ENCODE assay signal across 9 cellular contexts in the genomic region with DNA sequence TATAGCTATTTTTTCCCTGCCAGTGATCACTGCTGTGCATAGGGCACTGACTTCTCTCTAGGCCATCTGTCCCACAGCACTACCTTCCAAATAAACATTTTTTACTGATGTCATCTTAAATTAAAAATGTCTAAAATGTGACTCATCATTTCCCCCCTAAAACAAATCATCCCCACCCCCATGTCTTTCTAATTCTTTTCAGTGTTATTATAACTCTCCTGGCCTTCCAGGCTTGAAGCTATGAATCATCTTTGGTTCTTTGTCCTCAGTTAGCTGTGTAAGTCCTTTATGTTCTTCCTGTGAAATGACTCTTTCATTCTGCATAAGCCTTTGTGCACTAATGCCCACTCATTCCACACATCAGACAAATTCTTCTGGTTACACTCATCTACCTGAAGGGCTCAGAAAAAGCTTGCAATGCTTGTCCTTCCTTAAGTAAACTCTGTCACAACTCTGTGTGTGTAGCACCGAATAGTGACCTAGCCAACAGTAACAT.
DNase-seq lines count a peak whose midpoint lies in the region; ATAC-seq and TF ChIP-seq lines count a peak whose summit lies in the region.
"Had no signal": no experiment of that assay in that cellular context is flagged by ENCODE, and none has a peak within 500 bp of the region (broad histone marks: within the 10 kb centered on the region; RNA-seq: fewer than 3 reads in every experiment).

No MANE protein-coding gene starts in this region.

- no peak for TF ChIP-seq CTCF in HCT116 (IDR thresholded peaks at IDR 0.05 in 2 of 3, conservative IDR thresholded peaks at IDR 0.05 in 1 of 3; ENCODE audit: borderline replicate concordance in 1 of 3, insufficient read depth in 1 of 3, low read depth in 2 of 3, low read length in 2 of 3)
- TF ChIP-seq CTCF in hepatocyte (IDR thresholded peaks at IDR 0.05; ENCODE audit: poor library complexity) = no peak

- H3K27ac ChIP-seq in ACC112 (ENCODE audit: low read depth, low read length) = peak overlapping the region; percentile 50
- peak overlapping the region; percentile 28; the same call in 1 of the 2 replicates for H3K27ac ChIP-seq in HCT116 (ENCODE audit: low read depth, low read length)
- peak overlapping the region; percentile 11 for H3K27ac ChIP-seq in hepatocyte
- H3K27ac ChIP-seq: prostate gland had no signal

- peak; percentile 90 for ATAC-seq in HCT116
- no peak for ATAC-seq in HG02885 (IDR thresholded peaks at IDR 0.05; ENCODE audit: poor library complexity, unreplicated experiment)
- no peak for ATAC-seq in GM21737 (IDR thresholded peaks at IDR 0.05; ENCODE audit: unreplicated experiment)

- WGBS in hepatocyte (ENCODE audit: low lambda C conversion rate, missing lambda C conversion rate) = 68% methylated on average over 1 of the region's 1 CpG

- H3K36me3 ChIP-seq in ACC112 (ENCODE audit: insufficient read depth, low read length) (no peaks in the 10 kb centered on the region), HCT116 (ENCODE audit: control insufficient read depth in 1 of 2, insufficient read depth in 2 of 2, low read length in 2 of 2) (no peaks in the 10 kb centered on the region), hepatocyte (replicated peaks; ENCODE audit: insufficient read depth, low read depth) (no peaks in the 10 kb centered on the region)
- H3K36me3 ChIP-seq: prostate gland had no signal

- TF ChIP-seq POLR2A in HCT116 (IDR thresholded peaks at IDR 0.05; ENCODE audit: borderline replicate concordance, extremely low read depth, insufficient read depth, insufficient read length) = no peak

- intact Hi-C loops in HCT116 (cut with micrococcal nuclease) = no loop called here

- H3K9me2 ChIP-seq in HCT116 (ENCODE audit: insufficient read depth) = 0 out of 2 replicates have a peak, but pooled peaks cover 3% of the 10 kb centered on the region
- H3K9me2 ChIP-seq in hepatocyte (replicated peaks; ENCODE audit: insufficient read depth) = no peaks in the 10 kb centered on the region

- H3K79me2 ChIP-seq in ACC112 (ENCODE audit: control insufficient read depth, insufficient read depth, low read length, unreplicated experiment) (no peaks in the 10 kb centered on the region), HCT116 (ENCODE audit: insufficient read depth, low read length) (no peaks in the 10 kb centered on the region), hepatocyte (no peaks in the 10 kb centered on the region)

- H3K4me1 ChIP-seq in ACC112 (ENCODE audit: control insufficient read depth, insufficient read depth, low read length, unreplicated experiment) (peaks cover 31% of the 10 kb centered on the region), HCT116 (ENCODE audit: control insufficient read depth in 1 of 2, insufficient read depth in 2 of 2, low read length in 2 of 2) (peaks cover 14 to 35% of the 10 kb centered on the region in 2 experiments), hepatocyte (ENCODE audit: insufficient read depth) (peaks cover 5% of the 10 kb centered on the region)
- H3K4me1 ChIP-seq: prostate gland had no signal

- H3K9me3 ChIP-seq in HCT116 (ENCODE audit: control insufficient read depth in 1 of 2, insufficient read depth in 1 of 2, low read depth in 1 of 2, low read length in 2 of 2) (no peaks in the 10 kb centered on the region), hepatocyte (ENCODE audit: low read depth) (no peaks in the 10 kb centered on the region)
- H3K9me3 ChIP-seq: prostate gland had no signal

- H3K27me3 ChIP-seq in ACC112 (ENCODE audit: insufficient read depth, low read length) (no peaks in the 10 kb centered on the region), HCT116 (ENCODE audit: insufficient read depth, low read length) (no peaks in the 10 kb centered on the region), hepatocyte (no peaks in the 10 kb centered on the region)

- H3K9ac ChIP-seq in HCT116 (ENCODE audit: low read length) = no peak overlapping the region

- H3K4me2 ChIP-seq in HCT116 (ENCODE audit: low read length) = peak overlapping the region; percentile 55
- no peak overlapping the region for H3K4me2 ChIP-seq in hepatocyte

- POLR2A ChIA-PET in HCT116 (lab: Charles Lee) = interaction anchor here (0.7 to 1.6 kb wide), 3 partner anchors 8 to 719 kb away, joined by 3 read pairs; no protein-coding TSS in a partner anchor

- no peak for TF ChIP-seq RAD21 in HCT116 (IDR thresholded peaks at IDR 0.05; ENCODE audit: low read depth)

- H3K4me3 ChIP-seq in ACC112 (ENCODE audit: low read depth, low read length) = peak overlapping the region; percentile 6; the same call in 1 of the 2 replicates
- no peak overlapping the region; a peak in 1 of 4 replicates for H3K4me3 ChIP-seq in HCT116 (replicated peaks in 1 of 2; ENCODE audit: low read depth in 1 of 2, low read length in 2 of 2)
- H3K4me3 ChIP-seq in hepatocyte = no peak overlapping the region
- H3K4me3 ChIP-seq: prostate gland had no signal

- BruUV-seq in HCT116 (replicated peaks; lab: Mats Ljungman, UMichigan) = no TSS peak

- no peak overlapping the region for H2AFZ ChIP-seq in ACC112 (ENCODE audit: low read length, unreplicated experiment)
- no peak overlapping the region for H2AFZ ChIP-seq in HCT116 (ENCODE audit: low read depth, low read length, poor library complexity, severe bottlenecking)
- H2AFZ ChIP-seq in hepatocyte = no peak overlapping the region

- CTCF ChIA-PET in HCT116 (lab: Charles Lee) = interaction anchor here (0.8 to 1.2 kb wide), 2 partner anchors 11 to 33 kb away, joined by 3 read pairs; no protein-coding TSS in a partner anchor

- RAD21 ChIA-PET in HCT116 (lab: Charles Lee; ENCODE audit: low non-redundant PET in 1 of 2, low total read pairs in 2 of 2, uncharacterized antibody in 2 of 2, unreplicated experiment in 2 of 2) = interaction anchor here in 1 of 2 experiments (0.7 kb wide), 1 partner anchor 9 kb away, joined by 3 read pairs; no protein-coding TSS in a partner anchor

- H4K20me1 ChIP-seq in HCT116 (ENCODE audit: insufficient read depth) = no peaks in the 10 kb centered on the region
- no peaks in the 10 kb centered on the region for H4K20me1 ChIP-seq in hepatocyte (ENCODE audit: insufficient read depth, poor library complexity, severe bottlenecking)

- peak; percentile 85 for DNase-seq in HCT116 (ENCODE audit: low read depth, low spot score)
- DNase-seq in astrocyte of the hippocampus (ENCODE audit: low read depth, low spot score) = peak; percentile 89
- no peak for DNase-seq in hepatocyte (ENCODE audit: low spot score)
- no peak for DNase-seq in NCI-H524 treated with DMSO at 0.1 percent for 48 hours (lab: John Stamatoyannopoulos, UW)
- DNase-seq in occipital lobe (lab: John Stamatoyannopoulos, UW) = no peak

TF ChIP-seq in HCT116, 20 proteins besides CTCF, POLR2A, EP300 and RAD21 (continues in another document):
- TF ChIP-seq POLR2AphosphoS5 (IDR thresholded peaks at IDR 0.05; ENCODE audit: low read depth, low read length) = no peak
- no peak for TF ChIP-seq TCF7L2 (IDR thresholded peaks at IDR 0.05; ENCODE audit: borderline replicate concordance, extremely low read depth, insufficient read depth, insufficient read length)
- TF ChIP-seq JUND (IDR thresholded peaks at IDR 0.05) = peak; percentile 72
- no peak for TF ChIP-seq EZH2phosphoT487 (IDR thresholded peaks at IDR 0.05; ENCODE audit: borderline replicate concordance)
- peak; percentile 72 for TF ChIP-seq SP1 (IDR thresholded peaks at IDR 0.05; ENCODE audit: low read depth)
- TF ChIP-seq, protein P1, sequence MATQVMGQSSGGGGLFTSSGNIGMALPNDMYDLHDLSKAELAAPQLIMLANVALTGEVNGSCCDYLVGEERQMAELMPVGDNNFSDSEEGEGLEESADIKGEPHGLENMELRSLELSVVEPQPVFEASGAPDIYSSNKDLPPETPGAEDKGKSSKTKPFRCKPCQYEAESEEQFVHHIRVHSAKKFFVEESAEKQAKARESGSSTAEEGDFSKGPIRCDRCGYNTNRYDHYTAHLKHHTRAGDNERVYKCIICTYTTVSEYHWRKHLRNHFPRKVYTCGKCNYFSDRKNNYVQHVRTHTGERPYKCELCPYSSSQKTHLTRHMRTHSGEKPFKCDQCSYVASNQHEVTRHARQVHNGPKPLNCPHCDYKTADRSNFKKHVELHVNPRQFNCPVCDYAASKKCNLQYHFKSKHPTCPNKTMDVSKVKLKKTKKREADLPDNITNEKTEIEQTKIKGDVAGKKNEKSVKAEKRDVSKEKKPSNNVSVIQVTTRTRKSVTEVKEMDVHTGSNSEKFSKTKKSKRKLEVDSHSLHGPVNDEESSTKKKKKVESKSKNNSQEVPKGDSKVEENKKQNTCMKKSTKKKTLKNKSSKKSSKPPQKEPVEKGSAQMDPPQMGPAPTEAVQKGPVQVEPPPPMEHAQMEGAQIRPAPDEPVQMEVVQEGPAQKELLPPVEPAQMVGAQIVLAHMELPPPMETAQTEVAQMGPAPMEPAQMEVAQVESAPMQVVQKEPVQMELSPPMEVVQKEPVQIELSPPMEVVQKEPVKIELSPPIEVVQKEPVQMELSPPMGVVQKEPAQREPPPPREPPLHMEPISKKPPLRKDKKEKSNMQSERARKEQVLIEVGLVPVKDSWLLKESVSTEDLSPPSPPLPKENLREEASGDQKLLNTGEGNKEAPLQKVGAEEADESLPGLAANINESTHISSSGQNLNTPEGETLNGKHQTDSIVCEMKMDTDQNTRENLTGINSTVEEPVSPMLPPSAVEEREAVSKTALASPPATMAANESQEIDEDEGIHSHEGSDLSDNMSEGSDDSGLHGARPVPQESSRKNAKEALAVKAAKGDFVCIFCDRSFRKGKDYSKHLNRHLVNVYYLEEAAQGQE (IDR thresholded peaks at IDR 0.05; ENCODE audit: low read depth) = no peak
- TF ChIP-seq, protein P2, sequence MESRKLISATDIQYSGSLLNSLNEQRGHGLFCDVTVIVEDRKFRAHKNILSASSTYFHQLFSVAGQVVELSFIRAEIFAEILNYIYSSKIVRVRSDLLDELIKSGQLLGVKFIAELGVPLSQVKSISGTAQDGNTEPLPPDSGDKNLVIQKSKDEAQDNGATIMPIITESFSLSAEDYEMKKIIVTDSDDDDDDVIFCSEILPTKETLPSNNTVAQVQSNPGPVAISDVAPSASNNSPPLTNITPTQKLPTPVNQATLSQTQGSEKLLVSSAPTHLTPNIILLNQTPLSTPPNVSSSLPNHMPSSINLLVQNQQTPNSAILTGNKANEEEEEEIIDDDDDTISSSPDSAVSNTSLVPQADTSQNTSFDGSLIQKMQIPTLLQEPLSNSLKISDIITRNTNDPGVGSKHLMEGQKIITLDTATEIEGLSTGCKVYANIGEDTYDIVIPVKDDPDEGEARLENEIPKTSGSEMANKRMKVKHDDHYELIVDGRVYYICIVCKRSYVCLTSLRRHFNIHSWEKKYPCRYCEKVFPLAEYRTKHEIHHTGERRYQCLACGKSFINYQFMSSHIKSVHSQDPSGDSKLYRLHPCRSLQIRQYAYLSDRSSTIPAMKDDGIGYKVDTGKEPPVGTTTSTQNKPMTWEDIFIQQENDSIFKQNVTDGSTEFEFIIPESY (IDR thresholded peaks at IDR 0.05; ENCODE audit: extremely low read depth, insufficient replicate concordance, low read length) = no peak
- peak; percentile 52 for TF ChIP-seq CEBPB (IDR thresholded peaks at IDR 0.05; ENCODE audit: low read depth)
- TF ChIP-seq EGR1 (IDR thresholded peaks at IDR 0.05; ENCODE audit: low read depth) = 0 out of 2 replicates have a peak, but pooled peaks have one; percentile 50
- peak; percentile 49; the same call in 1 of the 2 replicates for TF ChIP-seq SIN3A (IDR thresholded peaks at IDR 0.05; ENCODE audit: low read depth)

Comparison
In these comparisons a context has a peak if more than half of its experiments do, and no peak if none do; other contexts are left out.
1. DNase-seq: peak in HCT116 (single experiment) and astrocyte of the hippocampus (single experiment); none in hepatocyte (single experiment), NCI-H524 treated with DMSO at 0.1 percent for 48 hours (single experiment) and occipital lobe (single experiment).
2. Peak in every context shown above with its lines, with median percentiles within 50 percentile points of each other: H3K27ac ChIP-seq.